Comparison of ENCODE assay signal across 8 cellular contexts in the genomic region with DNA sequence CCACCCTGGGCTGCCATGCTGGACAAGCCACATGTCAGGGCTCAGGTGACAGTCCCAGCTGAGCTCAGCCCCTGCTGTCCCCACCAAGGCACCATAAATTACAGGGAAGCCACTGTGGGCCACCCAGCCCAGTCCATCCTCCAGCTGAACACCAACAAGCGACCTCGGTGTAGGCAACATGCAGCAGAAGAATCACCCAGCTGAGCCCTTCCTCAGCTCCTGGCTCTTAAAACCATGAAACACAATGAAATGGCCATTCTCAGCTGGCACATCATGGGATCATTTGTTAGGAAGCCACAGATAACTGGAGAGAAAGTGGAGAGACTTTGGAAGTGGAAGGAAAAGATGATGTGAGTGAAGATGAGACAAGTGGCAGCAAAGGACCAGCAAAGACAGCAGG.
"Had no signal": no experiment of that assay in that cellular context is flagged by ENCODE, and none has a peak within 500 bp of the region (broad histone marks: within the 10 kb centered on the region; RNA-seq: fewer than 3 reads in every experiment).

No MANE protein-coding gene starts in this region.

- DNase-seq: IMR-90, KBM-7, KG1 had no signal

- H3K4me1 Mint-ChIP-seq: IgD-negative memory B cell had no signal

- H3K4me3 ChIP-seq: K562 had no signal

- ATAC-seq: K562 had no signal

- FAIRE-seq: HTR-8/SVneo, K562 had no signal

- H3K27ac ChIP-seq: HL-60, KMS-11 had no signal

- H3K27ac Mint-ChIP-seq: IgD-negative memory B cell had no signal

- H3K4me3 Mint-ChIP-seq: IgD-negative memory B cell had no signal

- H3K4me2 ChIP-seq: KMS-11 had no signal

- H3K9ac ChIP-seq: KMS-11 had no signal
